In genomic region chr4:124019749-124020549, GRCh38 we compare ENCODE assay signal across 14 cellular contexts.
A peak's percentile ranks its signal among the peaks of the same experiment; 100 is the strongest.
DNase-seq lines count a peak whose midpoint lies in the region; ATAC-seq and TF ChIP-seq lines count a peak whose summit lies in the region.
"Had no signal": no experiment of that assay in that cellular context is flagged by ENCODE, and none has a peak within 500 bp of the region (broad histone marks: within the 10 kb centered on the region; RNA-seq: fewer than 3 reads in every experiment).

No MANE protein-coding gene starts in this region.

- H3K27me3 ChIP-seq in SJSA1 (replicated peaks) = no peaks in the 10 kb centered on the region
- H3K27me3 ChIP-seq in upper lobe of left lung = no peaks in the 10 kb centered on the region

- 59 to 61% methylated on average over 4 of the region's 4 CpGs for WGBS in upper lobe of left lung, 2 donors

- no peak overlapping the region for H3K4me3 Mint-ChIP-seq in nephron
- H3K4me3 Mint-ChIP-seq: activated CD4-positive, alpha-beta memory T cell treated with anti-CD3 and anti-CD28 coated beads for 36 hours; stimulated activated naive CD8-positive, alpha-beta T cell treated with anti-CD3 and anti-CD28 coated beads, Interleukin-15, Interleukin-2, amounts not matched to agents 100 ng/mL and 50 ng/mL, for 24 hours had no signal

- TF ChIP-seq CTCF in fibroblast of mammary gland (conservative IDR thresholded peaks at IDR 0.05; ENCODE audit: control insufficient read depth, insufficient read depth, low read depth, low read length) (no peak), nephron (IDR thresholded peaks at IDR 0.05; ENCODE audit: unreplicated experiment in 3 of 3) (no peak), upper lobe of left lung (IDR thresholded peaks at IDR 0.05) (no peak)

- H3K27me3 Mint-ChIP-seq in nephron (ENCODE audit: low read depth) = no peaks in the 10 kb centered on the region
- H3K27me3 Mint-ChIP-seq: activated CD4-positive, alpha-beta memory T cell treated with anti-CD3 and anti-CD28 coated beads for 36 hours; stimulated activated naive CD8-positive, alpha-beta T cell treated with anti-CD3 and anti-CD28 coated beads, Interleukin-15, Interleukin-2, amounts not matched to agents 100 ng/mL and 50 ng/mL, for 24 hours had no signal

- peak in 3 of 4 donors; percentile 17 to 73 (median 23) for TF ChIP-seq EP300 in upper lobe of left lung (IDR thresholded peaks at IDR 0.05)

- DNase-seq in SJSA1 (ENCODE audit: low read depth in 1 of 2, low spot score in 2 of 2) (peak in 1 of 2 experiments; percentile 38), fibroblast of mammary gland (ENCODE audit: low read depth) (peak; percentile 57), upper lobe of left lung (no peak), cerebellar cortex (ENCODE audit: low spot score) (no peak), DMS 273 treated with DMSO at 0.1 percent for 48 hours (lab: John Stamatoyannopoulos, UW) (no peak)
- DNase-seq in activated CD4-positive, alpha-beta T cell treated with anti-CD3 and anti-CD28 coated beads, Interleukin-2, amount 50 U/mL, for 4 hours = no peak
- DNase-seq: activated CD4-positive, alpha-beta memory T cell treated with anti-CD3 and anti-CD28 coated beads for 36 hours; cerebellar nuclear complex; NCI-H2171 treated with DMSO at 0.1 percent for 48 hours; stimulated activated CD4-positive, alpha-beta T cell treated with anti-CD3 and anti-CD28 coated beads, Interleukin-4, amount 100 ng/mL, for 4 hours; T1000 had no signal

- peaks cover 22% of the 10 kb centered on the region for H3K4me1 ChIP-seq in SJSA1 (replicated peaks)
- H3K4me1 ChIP-seq in upper lobe of left lung = peaks cover 0 to 14% (median 12%) of the 10 kb centered on the region in 4 donors

- H3K27ac Mint-ChIP-seq in nephron = peak overlapping the region; percentile 2 to 77 (median 71)
- H3K27ac Mint-ChIP-seq: activated CD4-positive, alpha-beta memory T cell treated with anti-CD3 and anti-CD28 coated beads for 36 hours; stimulated activated naive CD8-positive, alpha-beta T cell treated with anti-CD3 and anti-CD28 coated beads, Interleukin-15, Interleukin-2, amounts not matched to agents 100 ng/mL and 50 ng/mL, for 24 hours had no signal

- TF ChIP-seq POLR2A in upper lobe of left lung (IDR thresholded peaks at IDR 0.05) = no peak

- H3K4me1 Mint-ChIP-seq in nephron = peaks cover 21% of the 10 kb centered on the region

- H3K27ac ChIP-seq in SJSA1 (peak overlapping the region; percentile 83), upper lobe of left lung (peak overlapping the region; percentile 49 to 83 (median 62))

- H3K4me3 ChIP-seq in SJSA1 = no peak overlapping the region
- H3K4me3 ChIP-seq in fibroblast of mammary gland (ENCODE audit: control insufficient read depth, low read depth, low read length) = no peak overlapping the region
- H3K4me3 ChIP-seq in upper lobe of left lung = no peak overlapping the region

- peak in 1 of 2 donors; percentile 50 for ATAC-seq in upper lobe of left lung (ENCODE audit: low FRiP score in 2 of 2)
- ATAC-seq: Panc1 had no signal

- peaks cover 7% of the 10 kb centered on the region for H3K9me3 Mint-ChIP-seq in nephron
- H3K9me3 Mint-ChIP-seq: activated CD4-positive, alpha-beta memory T cell treated with anti-CD3 and anti-CD28 coated beads for 36 hours; stimulated activated naive CD8-positive, alpha-beta T cell treated with anti-CD3 and anti-CD28 coated beads, Interleukin-15, Interleukin-2, amounts not matched to agents 100 ng/mL and 50 ng/mL, for 24 hours had no signal

- no peaks in the 10 kb centered on the region; the same call in 1 of the 2 replicates for H3K9me3 ChIP-seq in SJSA1 (replicated peaks)
- no peaks in the 10 kb centered on the region for H3K9me3 ChIP-seq in upper lobe of left lung

- peaks cover 4% of the 10 kb centered on the region for H3K36me3 Mint-ChIP-seq in nephron (ENCODE audit: low read depth)
- H3K36me3 Mint-ChIP-seq: activated CD4-positive, alpha-beta memory T cell treated with anti-CD3 and anti-CD28 coated beads for 36 hours had no signal

- H3K36me3 ChIP-seq in SJSA1 (no peaks in the 10 kb centered on the region), upper lobe of left lung (no peaks in the 10 kb centered on the region)
